In the genomic region with DNA sequence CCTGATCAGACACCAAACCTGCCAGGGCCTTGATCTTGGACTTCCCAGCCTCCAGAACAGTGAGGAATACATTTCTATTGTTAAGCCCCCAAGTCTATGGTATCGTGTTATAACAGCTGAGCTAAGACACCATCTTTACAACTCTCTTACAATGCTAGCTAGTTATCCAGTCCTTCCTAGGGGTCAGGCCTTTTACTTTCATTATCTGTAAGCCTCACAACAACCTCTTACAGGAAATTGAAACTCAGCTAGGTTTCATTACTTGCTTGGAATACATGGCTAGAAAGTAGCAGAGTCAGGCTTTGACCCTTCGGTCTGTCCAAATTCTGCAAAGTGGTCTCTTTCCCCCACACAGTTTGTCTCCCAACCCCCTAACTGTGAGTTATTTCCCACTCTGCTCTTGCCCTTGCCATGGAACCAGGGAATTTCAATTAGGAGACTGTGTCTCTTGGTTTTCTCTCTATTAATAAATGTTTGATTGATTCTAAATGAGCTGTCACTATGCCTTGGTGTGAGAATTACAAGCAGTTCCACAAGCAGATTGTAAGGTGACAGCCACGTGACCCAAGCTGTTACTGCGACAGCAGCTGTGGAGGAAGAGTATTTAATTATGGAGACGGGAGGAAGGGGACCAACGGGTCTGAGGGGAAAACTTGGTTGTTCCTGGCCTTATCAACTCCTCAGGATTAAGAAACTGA, we compare ENCODE assay signal across 9 cellular contexts. TPM values are rescaled to one million over a fixed set of nuclear protein-coding genes. Genes with fewer than 3 reads are reported as not detected.
DNase-seq lines count a peak whose midpoint lies in the region; ATAC-seq lines count a peak whose summit lies in the region.
"Had no signal": no experiment of that assay in that cellular context is flagged by ENCODE, and none has a peak within 500 bp of the region (broad histone marks: within the 10 kb centered on the region; RNA-seq: fewer than 3 reads in every experiment).

No MANE protein-coding gene starts in this region.

- H3K4me3 Mint-ChIP-seq in activated naive CD8-positive, alpha-beta T cell treated with anti-CD3 and anti-CD28 coated beads for 36 hours: no peak overlapping the region

- H3K9me3 Mint-ChIP-seq in activated naive CD8-positive, alpha-beta T cell treated with anti-CD3 and anti-CD28 coated beads for 36 hours: no peaks in the 10 kb centered on the region

- no peaks in the 10 kb centered on the region for H3K36me3 Mint-ChIP-seq in activated naive CD8-positive, alpha-beta T cell treated with anti-CD3 and anti-CD28 coated beads for 36 hours

- H3K27ac Mint-ChIP-seq in activated naive CD8-positive, alpha-beta T cell treated with anti-CD3 and anti-CD28 coated beads for 36 hours: peak overlapping the region; percentile 95

- H3K27me3 Mint-ChIP-seq in activated naive CD8-positive, alpha-beta T cell treated with anti-CD3 and anti-CD28 coated beads for 36 hours: peaks cover 7% of the 10 kb centered on the region

- peaks cover 20% of the 10 kb centered on the region for H3K4me1 Mint-ChIP-seq in activated naive CD8-positive, alpha-beta T cell treated with anti-CD3 and anti-CD28 coated beads for 36 hours

- ATAC-seq in GM18909 (IDR thresholded peaks at IDR 0.05; ENCODE audit: poor library complexity, unreplicated experiment) (peak; percentile 96), HG02981 (IDR thresholded peaks at IDR 0.05; ENCODE audit: unreplicated experiment) (peak; percentile 97), HG03469 (IDR thresholded peaks at IDR 0.05; ENCODE audit: unreplicated experiment) (no peak)

- DNase-seq in ACHN (peak; percentile 7), HCEC 1CT (no peak), HUDEP-2 (lab: John Stamatoyannopoulos, UW; ENCODE audit: unreplicated experiment in 76 of 76) (no peak), NCI-H2196 treated with DMSO at 0.1 percent for 48 hours (lab: John Stamatoyannopoulos, UW; ENCODE audit: unreplicated experiment) (no peak)
- peak; percentile 8 for DNase-seq in activated naive CD8-positive, alpha-beta T cell treated with anti-CD3 and anti-CD28 coated beads for 36 hours
- DNase-seq: right lobe of liver had no signal

- in situ Hi-C loops in ACHN (cut with HindIII; ENCODE audit: low pct_ligation_motif_present, low pct_unique_long_range_greater_than_20kb, low sequenced_read_pairs): no loop called here

RNA-seq across cellular contexts. Expression of gene CLMP, which starts 38.4 kb away (rescaled TPM):
- under 1 TPM in 1 of 2 experiments, not detected in 1; 0.06 TPM for total RNA-seq in activated naive CD8-positive, alpha-beta T cell treated with anti-CD3 and anti-CD28 coated beads for 36 hours

Comparison
In these comparisons a context has a peak if more than half of its experiments do, and no peak if none do; other contexts are left out.
1. DNase-seq: peak in ACHN (single experiment) and activated naive CD8-positive, alpha-beta T cell treated with anti-CD3 and anti-CD28 coated beads for 36 hours (single experiment); none in HCEC 1CT (single experiment), HUDEP-2 (0 of 76) and NCI-H2196 treated with DMSO at 0.1 percent for 48 hours (single experiment).